8 cellular contexts compared by ENCODE assay signal in genomic region chr12:6461401-6462233, GRCh38. TPM values are rescaled to one million over a fixed set of nuclear protein-coding genes. Genes with fewer than 3 reads are reported as not detected.
A peak's percentile ranks its signal among the peaks of the same experiment; 100 is the strongest.
DNase-seq lines count a peak whose midpoint lies in the region; ATAC-seq lines count a peak whose summit lies in the region.

No MANE protein-coding gene starts in this region.

- peaks cover 83% of the 10 kb centered on the region for H3K36me3 Mint-ChIP-seq in T-helper 1 cell treated with Interleukin-12 subunit alpha and Interleukin-12 subunit beta and Interleukin-4 antibody, amounts not matched to agents 30 μg/mL and 1 μg/mL, for 36 hours (ENCODE audit: low read depth)

- H3K9me3 Mint-ChIP-seq in T-helper 1 cell treated with Interleukin-12 subunit alpha and Interleukin-12 subunit beta and Interleukin-4 antibody, amounts not matched to agents 30 μg/mL and 1 μg/mL, for 36 hours: no peaks in the 10 kb centered on the region

- peaks cover 67% of the 10 kb centered on the region for H3K4me1 Mint-ChIP-seq in T-helper 1 cell treated with Interleukin-12 subunit alpha and Interleukin-12 subunit beta and Interleukin-4 antibody, amounts not matched to agents 30 μg/mL and 1 μg/mL, for 36 hours (ENCODE audit: low read depth)

- in situ Hi-C loops in HAP-1 (cut with MboI; ENCODE audit: low sequenced_read_pairs): loop anchor here (5.0 kb wide), 1 partner anchor 34 kb away; no protein-coding TSS in a partner anchor

- peak overlapping the region; percentile 23 for H3K27ac ChIP-seq in adipose tissue (ENCODE audit: low read depth, low read length)
- peak overlapping the region; percentile 19 for H3K27ac ChIP-seq in muscle layer of colon (ENCODE audit: low read depth, low read length)
- H3K27ac ChIP-seq in thymus (ENCODE audit: low read depth): peak overlapping the region; percentile 91

- ATAC-seq in GM18517 (IDR thresholded peaks at IDR 0.05; ENCODE audit: unreplicated experiment): peak; percentile 68
- ATAC-seq in HG03064 (IDR thresholded peaks at IDR 0.05; ENCODE audit: low read depth, unreplicated experiment): peak; percentile 67

- H3K9ac ChIP-seq in muscle layer of colon (ENCODE audit: low read length): no peak overlapping the region

- H3K36me3 ChIP-seq in muscle layer of colon (ENCODE audit: insufficient read depth, low read length): peaks cover 87% of the 10 kb centered on the region
- peaks cover 71% of the 10 kb centered on the region for H3K36me3 ChIP-seq in thymus (ENCODE audit: control insufficient read depth, insufficient read depth)
- peaks cover 26% of the 10 kb centered on the region for H3K36me3 ChIP-seq in HAP-1 (replicated peaks)

- H3K9me3 ChIP-seq in muscle layer of colon (ENCODE audit: low read length) (no peaks in the 10 kb centered on the region), thymus (ENCODE audit: control insufficient read depth) (no peaks in the 10 kb centered on the region), HAP-1 (no peaks in the 10 kb centered on the region)

- H3K27ac Mint-ChIP-seq in T-helper 1 cell treated with Interleukin-12 subunit alpha and Interleukin-12 subunit beta and Interleukin-4 antibody, amounts not matched to agents 30 μg/mL and 1 μg/mL, for 36 hours: peak overlapping the region; percentile 99

- H3K4me1 ChIP-seq in muscle layer of colon (ENCODE audit: insufficient read depth, low read length) (peaks cover 18% of the 10 kb centered on the region), thymus (ENCODE audit: control insufficient read depth, insufficient read depth, low read length) (peaks cover 47% of the 10 kb centered on the region), HAP-1 (no peaks in the 10 kb centered on the region)

- peak overlapping the region; percentile 86 for H3K4me3 Mint-ChIP-seq in T-helper 1 cell treated with Interleukin-12 subunit alpha and Interleukin-12 subunit beta and Interleukin-4 antibody, amounts not matched to agents 30 μg/mL and 1 μg/mL, for 36 hours

- H3K4me3 ChIP-seq in muscle layer of colon (ENCODE audit: low read depth in 1 of 2, low read length in 2 of 2) (no peak overlapping the region), thymus (ENCODE audit: low read length) (peak overlapping the region; percentile 22), HAP-1 (no peak overlapping the region)

- no peaks in the 10 kb centered on the region for H3K27me3 Mint-ChIP-seq in T-helper 1 cell treated with Interleukin-12 subunit alpha and Interleukin-12 subunit beta and Interleukin-4 antibody, amounts not matched to agents 30 μg/mL and 1 μg/mL, for 36 hours (ENCODE audit: low read depth)

- H3K27me3 ChIP-seq in muscle layer of colon (ENCODE audit: control insufficient read depth in 1 of 2, insufficient read depth in 2 of 2, low read length in 2 of 2) (no peaks in the 10 kb centered on the region), thymus (ENCODE audit: control insufficient read depth, insufficient read depth) (no peaks in the 10 kb centered on the region), HAP-1 (ENCODE audit: low read depth) (no peaks in the 10 kb centered on the region)

- 44 to 81% (median 53%) methylated on average over 15 of the region's 15 CpGs for WGBS in adipose tissue, 3 donors
- 19% methylated on average over 15 of the region's 15 CpGs for WGBS in thymus

- DNase-seq in NCI-H1694 (lab: John Stamatoyannopoulos, UW) (no peak), HAP-1 (ENCODE audit: low spot score in 2 of 2) (no peak)

RNA-seq across cellular contexts. Expression of gene VAMP1, which starts 8.9 kb away (rescaled TPM):
- polyA plus RNA-seq in adipose tissue (1 to 10 TPM; 3.3 to 4.7 (median 4.6) TPM), thymus (17.2 TPM)

RNA-seq across cellular contexts. Expression of gene TAPBPL, which starts 9.8 kb away (rescaled TPM):
- polyA plus RNA-seq in adipose tissue (10 to 100 TPM in 1 of 3 donors, 1 to 10 TPM in 2; 8.0 to 15.9 (median 8.9) TPM), thymus (28.6 TPM)

RNA-seq across cellular contexts. Expression of gene CD27, which starts 16.9 kb away (rescaled TPM):
- polyA plus RNA-seq in adipose tissue (1 to 10 TPM in 1 of 3 donors, under 1 TPM in 1, not detected in 1; 0.82 to 1.1 TPM), thymus (75.4 TPM)

RNA-seq across cellular contexts. Expression of gene MRPL51, which starts 31.4 kb away (rescaled TPM):
- 100 to 1,000 TPM in 1 of 3 donors, 10 to 100 TPM in 2; 74.8 to 100 (median 94.9) TPM for polyA plus RNA-seq in adipose tissue
- 136 TPM for polyA plus RNA-seq in thymus

RNA-seq across cellular contexts. Expression of gene NCAPD2, which starts 32.3 kb away (rescaled TPM):
- 1 to 10 TPM; 5.5 to 7.4 (median 7.1) TPM for polyA plus RNA-seq in adipose tissue
- polyA plus RNA-seq in thymus: 18.8 TPM

Comparison
In these comparisons a context has a peak if more than half of its experiments do, and no peak if none do; other contexts are left out.
1. H3K27ac ChIP-seq: peak in every context shown above with its lines; median percentile 91 in thymus; 23 in adipose tissue; 19 in muscle layer of colon.
2. RNA of gene CD27, which starts 16.9 kb away (polyA plus RNA-seq): 75.4 TPM in thymus (single experiment); 0.82 to 1.1 TPM in adipose tissue; every median in the first group is over 10 times any median in the second.